1 cellular context compared by ENCODE assay signal in genomic region chr1:51325878-51326755, GRCh38.
TF ChIP-seq lines count a peak whose summit lies in the region.

No MANE protein-coding gene starts in this region.

TF ChIP-seq in K562, 482 proteins besides CTCF, POLR2A, EP300 and RAD21 (continued from another document and continues in another):
- TF ChIP-seq, protein P1, sequence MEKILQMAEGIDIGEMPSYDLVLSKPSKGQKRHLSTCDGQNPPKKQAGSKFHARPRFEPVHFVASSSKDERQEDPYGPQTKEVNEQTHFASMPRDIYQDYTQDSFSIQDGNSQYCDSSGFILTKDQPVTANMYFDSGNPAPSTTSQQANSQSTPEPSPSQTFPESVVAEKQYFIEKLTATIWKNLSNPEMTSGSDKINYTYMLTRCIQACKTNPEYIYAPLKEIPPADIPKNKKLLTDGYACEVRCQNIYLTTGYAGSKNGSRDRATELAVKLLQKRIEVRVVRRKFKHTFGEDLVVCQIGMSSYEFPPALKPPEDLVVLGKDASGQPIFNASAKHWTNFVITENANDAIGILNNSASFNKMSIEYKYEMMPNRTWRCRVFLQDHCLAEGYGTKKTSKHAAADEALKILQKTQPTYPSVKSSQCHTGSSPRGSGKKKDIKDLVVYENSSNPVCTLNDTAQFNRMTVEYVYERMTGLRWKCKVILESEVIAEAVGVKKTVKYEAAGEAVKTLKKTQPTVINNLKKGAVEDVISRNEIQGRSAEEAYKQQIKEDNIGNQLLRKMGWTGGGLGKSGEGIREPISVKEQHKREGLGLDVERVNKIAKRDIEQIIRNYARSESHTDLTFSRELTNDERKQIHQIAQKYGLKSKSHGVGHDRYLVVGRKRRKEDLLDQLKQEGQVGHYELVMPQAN (IDR thresholded peaks at IDR 0.05; ENCODE audit: borderline replicate concordance), result no peak
- TF ChIP-seq NCOR1 (IDR thresholded peaks at IDR 0.05) (no peak), DMBX1 (CRISPR knock-in tag; IDR thresholded peaks at IDR 0.05; ENCODE audit: borderline replicate concordance) (no peak), THRAP3 (IDR thresholded peaks at IDR 0.05; ENCODE audit: borderline replicate concordance) (no peak), HMG20B (CRISPR knock-in tag; IDR thresholded peaks at IDR 0.05) (no peak), ID3 (CRISPR knock-in tag; IDR thresholded peaks at IDR 0.05) (no peak), ID3 (tag; IDR thresholded peaks at IDR 0.05) (peak; percentile 63; the same call in 1 of the 2 replicates), ZNF436 (CRISPR knock-in tag; IDR thresholded peaks at IDR 0.05) (no peak), TCF7 (IDR thresholded peaks at IDR 0.05; ENCODE audit: borderline replicate concordance) (no peak), RBFOX2 (IDR thresholded peaks at IDR 0.05; ENCODE audit: low read depth, low read length) (0 out of 2 replicates have a peak, but pooled peaks have one; percentile 24), DACH1 (IDR thresholded peaks at IDR 0.05; ENCODE audit: partially characterized antibody) (no peak), TAF9B (IDR thresholded peaks at IDR 0.05; ENCODE audit: partially characterized antibody) (no peak), ZNF184 (CRISPR knock-in tag; IDR thresholded peaks at IDR 0.05) (no peak), GATAD2A (IDR thresholded peaks at IDR 0.05) (0 out of 2 replicates have a peak, but pooled peaks have one; percentile 52), SNIP1 (IDR thresholded peaks at IDR 0.05; ENCODE audit: low read depth) (no peak), ATF6 (CRISPR knock-in tag; IDR thresholded peaks at IDR 0.05) (no peak), PPARD (CRISPR knock-in tag; IDR thresholded peaks at IDR 0.05) (no peak), XRCC5 (IDR thresholded peaks at IDR 0.05; ENCODE audit: low read depth, low read length) (0 out of 2 replicates have a peak, but pooled peaks have one; percentile 28), ZNF212 (CRISPR knock-in tag; IDR thresholded peaks at IDR 0.05) (no peak), POLR2AphosphoS2 (IDR thresholded peaks at IDR 0.05; ENCODE audit: low read length) (no peak), FIP1L1 (IDR thresholded peaks at IDR 0.05; ENCODE audit: low read depth, low read length, poor library complexity, severe bottlenecking) (no peak), TFAP4 (CRISPR knock-in tag; IDR thresholded peaks at IDR 0.05; ENCODE audit: borderline replicate concordance) (no peak; the same call in 1 of the 2 replicates), PKNOX1 (IDR thresholded peaks at IDR 0.05) (peak; percentile 39; the same call in 1 of the 2 replicates), PHB (CRISPR knock-in tag; IDR thresholded peaks at IDR 0.05) (no peak), ZBTB43 (CRISPR knock-in tag; IDR thresholded peaks at IDR 0.05) (no peak), GTF2F1 (IDR thresholded peaks at IDR 0.05; ENCODE audit: low read depth, low read length) (no peak), TRIM25 (IDR thresholded peaks at IDR 0.05; ENCODE audit: borderline replicate concordance) (no peak), BRD4 (IDR thresholded peaks at IDR 0.05) (no peak), ETV1 (tag; conservative IDR thresholded peaks at IDR 0.05; ENCODE audit: low read depth) (no peak), POLR2G (IDR thresholded peaks at IDR 0.05; ENCODE audit: low read depth, low read length) (no peak), ZNF316 (IDR thresholded peaks at IDR 0.05) (peak; percentile 45; the same call in 1 of the 2 replicates)
- TF ChIP-seq, protein P2, sequence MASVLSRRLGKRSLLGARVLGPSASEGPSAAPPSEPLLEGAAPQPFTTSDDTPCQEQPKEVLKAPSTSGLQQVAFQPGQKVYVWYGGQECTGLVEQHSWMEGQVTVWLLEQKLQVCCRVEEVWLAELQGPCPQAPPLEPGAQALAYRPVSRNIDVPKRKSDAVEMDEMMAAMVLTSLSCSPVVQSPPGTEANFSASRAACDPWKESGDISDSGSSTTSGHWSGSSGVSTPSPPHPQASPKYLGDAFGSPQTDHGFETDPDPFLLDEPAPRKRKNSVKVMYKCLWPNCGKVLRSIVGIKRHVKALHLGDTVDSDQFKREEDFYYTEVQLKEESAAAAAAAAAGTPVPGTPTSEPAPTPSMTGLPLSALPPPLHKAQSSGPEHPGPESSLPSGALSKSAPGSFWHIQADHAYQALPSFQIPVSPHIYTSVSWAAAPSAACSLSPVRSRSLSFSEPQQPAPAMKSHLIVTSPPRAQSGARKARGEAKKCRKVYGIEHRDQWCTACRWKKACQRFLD (CRISPR knock-in tag; IDR thresholded peaks at IDR 0.05), result no peak
- TF ChIP-seq, protein P3, sequence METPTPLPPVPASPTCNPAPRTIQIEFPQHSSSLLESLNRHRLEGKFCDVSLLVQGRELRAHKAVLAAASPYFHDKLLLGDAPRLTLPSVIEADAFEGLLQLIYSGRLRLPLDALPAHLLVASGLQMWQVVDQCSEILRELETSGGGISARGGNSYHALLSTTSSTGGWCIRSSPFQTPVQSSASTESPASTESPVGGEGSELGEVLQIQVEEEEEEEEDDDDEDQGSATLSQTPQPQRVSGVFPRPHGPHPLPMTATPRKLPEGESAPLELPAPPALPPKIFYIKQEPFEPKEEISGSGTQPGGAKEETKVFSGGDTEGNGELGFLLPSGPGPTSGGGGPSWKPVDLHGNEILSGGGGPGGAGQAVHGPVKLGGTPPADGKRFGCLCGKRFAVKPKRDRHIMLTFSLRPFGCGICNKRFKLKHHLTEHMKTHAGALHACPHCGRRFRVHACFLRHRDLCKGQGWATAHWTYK (CRISPR knock-in tag; IDR thresholded peaks at IDR 0.05), result no peak
- TF ChIP-seq, protein P4, sequence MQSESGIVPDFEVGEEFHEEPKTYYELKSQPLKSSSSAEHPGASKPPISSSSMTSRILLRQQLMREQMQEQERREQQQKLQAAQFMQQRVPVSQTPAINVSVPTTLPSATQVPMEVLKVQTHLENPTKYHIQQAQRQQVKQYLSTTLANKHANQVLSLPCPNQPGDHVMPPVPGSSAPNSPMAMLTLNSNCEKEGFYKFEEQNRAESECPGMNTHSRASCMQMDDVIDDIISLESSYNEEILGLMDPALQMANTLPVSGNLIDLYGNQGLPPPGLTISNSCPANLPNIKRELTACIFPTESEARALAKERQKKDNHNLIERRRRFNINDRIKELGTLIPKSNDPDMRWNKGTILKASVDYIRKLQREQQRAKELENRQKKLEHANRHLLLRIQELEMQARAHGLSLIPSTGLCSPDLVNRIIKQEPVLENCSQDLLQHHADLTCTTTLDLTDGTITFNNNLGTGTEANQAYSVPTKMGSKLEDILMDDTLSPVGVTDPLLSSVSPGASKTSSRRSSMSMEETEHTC (IDR thresholded peaks at IDR 0.05), result peak; percentile 48; the same call in 1 of the 2 replicates
- TF ChIP-seq, protein P5, sequence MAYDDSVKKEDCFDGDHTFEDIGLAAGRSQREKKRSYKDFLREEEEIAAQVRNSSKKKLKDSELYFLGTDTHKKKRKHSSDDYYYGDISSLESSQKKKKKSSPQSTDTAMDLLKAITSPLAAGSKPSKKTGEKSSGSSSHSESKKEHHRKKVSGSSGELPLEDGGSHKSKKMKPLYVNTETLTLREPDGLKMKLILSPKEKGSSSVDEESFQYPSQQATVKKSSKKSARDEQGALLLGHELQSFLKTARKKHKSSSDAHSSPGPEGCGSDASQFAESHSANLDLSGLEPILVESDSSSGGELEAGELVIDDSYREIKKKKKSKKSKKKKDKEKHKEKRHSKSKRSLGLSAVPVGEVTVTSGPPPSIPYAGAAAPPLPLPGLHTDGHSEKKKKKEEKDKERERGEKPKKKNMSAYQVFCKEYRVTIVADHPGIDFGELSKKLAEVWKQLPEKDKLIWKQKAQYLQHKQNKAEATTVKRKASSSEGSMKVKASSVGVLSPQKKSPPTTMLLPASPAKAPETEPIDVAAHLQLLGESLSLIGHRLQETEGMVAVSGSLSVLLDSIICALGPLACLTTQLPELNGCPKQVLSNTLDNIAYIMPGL (CRISPR knock-in tag; IDR thresholded peaks at IDR 0.05), result 0 out of 2 replicates have a peak, but pooled peaks have one; percentile 18
- TF ChIP-seq, protein P6, sequence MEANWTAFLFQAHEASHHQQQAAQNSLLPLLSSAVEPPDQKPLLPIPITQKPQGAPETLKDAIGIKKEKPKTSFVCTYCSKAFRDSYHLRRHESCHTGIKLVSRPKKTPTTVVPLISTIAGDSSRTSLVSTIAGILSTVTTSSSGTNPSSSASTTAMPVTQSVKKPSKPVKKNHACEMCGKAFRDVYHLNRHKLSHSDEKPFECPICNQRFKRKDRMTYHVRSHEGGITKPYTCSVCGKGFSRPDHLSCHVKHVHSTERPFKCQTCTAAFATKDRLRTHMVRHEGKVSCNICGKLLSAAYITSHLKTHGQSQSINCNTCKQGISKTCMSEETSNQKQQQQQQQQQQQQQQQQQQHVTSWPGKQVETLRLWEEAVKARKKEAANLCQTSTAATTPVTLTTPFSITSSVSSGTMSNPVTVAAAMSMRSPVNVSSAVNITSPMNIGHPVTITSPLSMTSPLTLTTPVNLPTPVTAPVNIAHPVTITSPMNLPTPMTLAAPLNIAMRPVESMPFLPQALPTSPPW (CRISPR knock-in tag; IDR thresholded peaks at IDR 0.05), result peak; percentile 83; the same call in 1 of the 2 replicates
- TF ChIP-seq, protein P7, sequence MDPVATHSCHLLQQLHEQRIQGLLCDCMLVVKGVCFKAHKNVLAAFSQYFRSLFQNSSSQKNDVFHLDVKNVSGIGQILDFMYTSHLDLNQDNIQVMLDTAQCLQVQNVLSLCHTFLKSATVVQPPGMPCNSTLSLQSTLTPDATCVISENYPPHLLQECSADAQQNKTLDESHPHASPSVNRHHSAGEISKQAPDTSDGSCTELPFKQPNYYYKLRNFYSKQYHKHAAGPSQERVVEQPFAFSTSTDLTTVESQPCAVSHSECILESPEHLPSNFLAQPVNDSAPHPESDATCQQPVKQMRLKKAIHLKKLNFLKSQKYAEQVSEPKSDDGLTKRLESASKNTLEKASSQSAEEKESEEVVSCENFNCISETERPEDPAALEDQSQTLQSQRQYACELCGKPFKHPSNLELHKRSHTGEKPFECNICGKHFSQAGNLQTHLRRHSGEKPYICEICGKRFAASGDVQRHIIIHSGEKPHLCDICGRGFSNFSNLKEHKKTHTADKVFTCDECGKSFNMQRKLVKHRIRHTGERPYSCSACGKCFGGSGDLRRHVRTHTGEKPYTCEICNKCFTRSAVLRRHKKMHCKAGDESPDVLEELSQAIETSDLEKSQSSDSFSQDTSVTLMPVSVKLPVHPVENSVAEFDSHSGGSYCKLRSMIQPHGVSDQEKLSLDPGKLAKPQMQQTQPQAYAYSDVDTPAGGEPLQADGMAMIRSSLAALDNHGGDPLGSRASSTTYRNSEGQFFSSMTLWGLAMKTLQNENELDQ (CRISPR knock-in tag; IDR thresholded peaks at IDR 0.05; ENCODE audit: borderline replicate concordance), result no peak
